In genomic region chr5:163436515-163436914, GRCh38 we compare ENCODE assay signal across 8 cellular contexts. TPM values are rescaled to one million over a fixed set of nuclear protein-coding genes. Genes with fewer than 3 reads are reported as not detected.
A peak's percentile ranks its signal among the peaks of the same experiment; 100 is the strongest.
DNase-seq lines count a peak whose midpoint lies in the region; ATAC-seq and TF ChIP-seq lines count a peak whose summit lies in the region.

No MANE protein-coding gene starts in this region.

- H3K4me3 ChIP-seq in HUES48 (ENCODE audit: low read depth, low read length), result peak overlapping the region; percentile 93
- H3K4me3 ChIP-seq in smooth muscle cell, result peak overlapping the region; percentile 96

- H3K27me3 ChIP-seq in HUES48 (ENCODE audit: control insufficient read depth, insufficient read depth, low read length) (no peaks in the 10 kb centered on the region), foreskin keratinocyte (no peaks in the 10 kb centered on the region), smooth muscle cell (ENCODE audit: low read depth) (no peaks in the 10 kb centered on the region)

- peaks cover 27% of the 10 kb centered on the region for H3K36me3 ChIP-seq in HUES48 (ENCODE audit: control insufficient read depth, insufficient read depth, low read length)
- peaks cover under 1% of the 10 kb centered on the region for H3K36me3 ChIP-seq in smooth muscle cell (ENCODE audit: low read depth)

- peaks cover 12% of the 10 kb centered on the region for H3F3A ChIP-seq in smooth muscle cell (ENCODE audit: low read depth)

- ATAC-seq in foreskin keratinocyte (no peak), left colon (no peak)
- ATAC-seq in activated CD4-positive, CD25-positive, alpha-beta regulatory T cell treated with anti-CD3 and anti-CD28 coated beads, Interleukin-2, amount 50 U/mL, for 24 hours, result no peak

- H3K9me3 Mint-ChIP-seq in T-helper 1 cell treated with Interleukin-12 subunit alpha and Interleukin-12 subunit beta and Interleukin-4 antibody, amounts not matched to agents 30 μg/mL and 1 μg/mL, for 36 hours, result no peaks in the 10 kb centered on the region

- H4K20me1 ChIP-seq in smooth muscle cell (ENCODE audit: low read depth), result peaks cover 40% of the 10 kb centered on the region

- intact Hi-C loops in left colon (cut with DNase I, micrococcal nuclease), result no loop called here

- H3K9ac ChIP-seq in HUES48 (ENCODE audit: low read depth, low read length), result peak overlapping the region; percentile 50
- peak overlapping the region; percentile 39 for H3K9ac ChIP-seq in smooth muscle cell (ENCODE audit: low read depth)

- peak overlapping the region; percentile 89 for H3K4me3 Mint-ChIP-seq in T-helper 1 cell treated with Interleukin-12 subunit alpha and Interleukin-12 subunit beta and Interleukin-4 antibody, amounts not matched to agents 30 μg/mL and 1 μg/mL, for 36 hours

- DNase-seq in foreskin keratinocyte, result no peak
- DNase-seq in smooth muscle cell (lab: John Stamatoyannopoulos, UW; ENCODE audit: unreplicated experiment), result no peak
- DNase-seq in NCI-H446 (lab: John Stamatoyannopoulos, UW), result no peak
- no peak for DNase-seq in left colon
- no peak for DNase-seq in GM20000 (ENCODE audit: low spot score)

- H3K27ac Mint-ChIP-seq in T-helper 1 cell treated with Interleukin-12 subunit alpha and Interleukin-12 subunit beta and Interleukin-4 antibody, amounts not matched to agents 30 μg/mL and 1 μg/mL, for 36 hours, result peak overlapping the region; percentile 88

- peaks cover 41% of the 10 kb centered on the region for H3K79me2 ChIP-seq in smooth muscle cell (ENCODE audit: low read depth)

- TF ChIP-seq CTCF in foreskin keratinocyte (conservative IDR thresholded peaks at IDR 0.05) (no peak), smooth muscle cell (IDR thresholded peaks at IDR 0.05; ENCODE audit: borderline replicate concordance, insufficient read depth, poor library complexity, severe bottlenecking) (no peak), GM20000 (IDR thresholded peaks at IDR 0.05; ENCODE audit: extremely low read depth, missing control alignments) (no peak)

- peak overlapping the region; percentile 44 for H2AFZ ChIP-seq in smooth muscle cell (ENCODE audit: low read depth)

- peaks cover 23% of the 10 kb centered on the region for H3K36me3 Mint-ChIP-seq in T-helper 1 cell treated with Interleukin-12 subunit alpha and Interleukin-12 subunit beta and Interleukin-4 antibody, amounts not matched to agents 30 μg/mL and 1 μg/mL, for 36 hours (ENCODE audit: low read depth)

- peak overlapping the region; percentile 82 for H3K27ac ChIP-seq in HUES48 (ENCODE audit: low read depth, low read length)
- H3K27ac ChIP-seq in foreskin keratinocyte, result peak overlapping the region; percentile 91
- peak overlapping the region; percentile 61 for H3K27ac ChIP-seq in smooth muscle cell (ENCODE audit: low read depth)

- no peaks in the 10 kb centered on the region for H3K9me3 ChIP-seq in HUES48 (ENCODE audit: control insufficient read depth, insufficient read depth, low read length)
- no peaks in the 10 kb centered on the region for H3K9me3 ChIP-seq in smooth muscle cell (replicated peaks; ENCODE audit: low read depth)

- H3K4me1 ChIP-seq in HUES48 (ENCODE audit: control insufficient read depth, insufficient read depth, low read length) (peaks cover 20% of the 10 kb centered on the region), foreskin keratinocyte (peaks cover 24% of the 10 kb centered on the region), smooth muscle cell (ENCODE audit: low read depth) (peaks cover 30% of the 10 kb centered on the region)

- H3K4me2 ChIP-seq in smooth muscle cell, result peak overlapping the region; percentile 84

- WGBS in smooth muscle cell (ENCODE audit: low lambda C conversion rate), result 50% methylated on average over 4 of the region's 4 CpGs

- H3K27me3 Mint-ChIP-seq in T-helper 1 cell treated with Interleukin-12 subunit alpha and Interleukin-12 subunit beta and Interleukin-4 antibody, amounts not matched to agents 30 μg/mL and 1 μg/mL, for 36 hours (ENCODE audit: low read depth), result peaks cover 24% of the 10 kb centered on the region

- H3K4me1 Mint-ChIP-seq in T-helper 1 cell treated with Interleukin-12 subunit alpha and Interleukin-12 subunit beta and Interleukin-4 antibody, amounts not matched to agents 30 μg/mL and 1 μg/mL, for 36 hours (ENCODE audit: low read depth), result peaks cover 37% of the 10 kb centered on the region

RNA-seq across cellular contexts. Expression of gene CCNG1, which starts 0.9 kb away (rescaled TPM):
- 76.7 and 79.8 TPM in 2 replicates for total RNA-seq in foreskin keratinocyte
- polyA plus RNA-seq in foreskin keratinocyte, result 61.6 and 65.6 TPM in 2 replicates
- total RNA-seq in smooth muscle cell, result 247 and 293 TPM in 2 replicates
- polyA plus RNA-seq in smooth muscle cell, result 101 and 114 TPM in 2 replicates
- total RNA-seq in left colon, result 100 to 1,000 TPM; 162 to 196 TPM

RNA-seq across cellular contexts. Expression of gene NUDCD2, which starts 23.4 kb away (rescaled TPM):
- total RNA-seq in foreskin keratinocyte (23.8 and 24.7 TPM in 2 replicates), smooth muscle cell (6.4 and 7.7 TPM in 2 replicates), left colon (10 to 100 TPM; 15.9 to 19.1 TPM)
- polyA plus RNA-seq in foreskin keratinocyte (20.9 and 26.4 TPM in 2 replicates), smooth muscle cell (31.7 and 33.7 TPM in 2 replicates)

RNA-seq across cellular contexts. Expression of gene HMMR, which starts 23.9 kb away (rescaled TPM):
- total RNA-seq in foreskin keratinocyte (31.0 and 53.7 TPM in 2 replicates), smooth muscle cell (6.4 and 10.4 TPM in 2 replicates), left colon (1 to 10 TPM; 3.0 to 7.4 TPM)
- polyA plus RNA-seq in foreskin keratinocyte (11.6 and 21.1 TPM in 2 replicates), smooth muscle cell (5.3 and 6.1 TPM in 2 replicates)
